ENCODE assay signal across 8 cellular contexts in genomic region chr3:192409838-192410683, GRCh38.
DNase-seq lines count a peak whose midpoint lies in the region; ATAC-seq lines count a peak whose summit lies in the region.

No MANE protein-coding gene starts in this region.

- peaks cover 6% of the 10 kb centered on the region for H3K36me3 Mint-ChIP-seq in T-helper 17 cell (ENCODE audit: low read depth)

- peak overlapping the region; percentile 94 for H3K4me2 ChIP-seq in trophoblast cell (ENCODE audit: low read length)

- H2BK12ac ChIP-seq in trophoblast cell (ENCODE audit: low read length) = no peak overlapping the region

- ATAC-seq in T-helper 17 cell (no peak), GM18502 (IDR thresholded peaks at IDR 0.05; ENCODE audit: poor library complexity, unreplicated experiment) (no peak)

- H3K4me1 ChIP-seq in trophoblast cell (ENCODE audit: control insufficient read depth in 1 of 2, insufficient read depth in 2 of 2, low read length in 2 of 2) = peaks cover 7 to 10% of the 10 kb centered on the region in 2 experiments

- peak overlapping the region; percentile 44 for H4K8ac ChIP-seq in trophoblast cell (ENCODE audit: low read depth, low read length)

- no CpG with 5 or more reads among the region's 53 CpGs for WGBS in trophoblast cell (ENCODE audit: extremely low coverage, insufficient coverage, insufficient read length)

- H3K9me3 ChIP-seq in trophoblast cell (ENCODE audit: insufficient read depth, low read depth, low read length) = no peaks in the 10 kb centered on the region
- no peaks in the 10 kb centered on the region for H3K9me3 ChIP-seq in T-helper 17 cell (ENCODE audit: control insufficient read depth, low read length, poor library complexity, severe bottlenecking)

- H3K79me2 ChIP-seq in trophoblast cell (ENCODE audit: control insufficient read depth, insufficient read depth, low read length, poor library complexity) = no peaks in the 10 kb centered on the region

- no peak overlapping the region for H3K23ac ChIP-seq in trophoblast cell (ENCODE audit: low read length)

- H2AK5ac ChIP-seq in trophoblast cell (ENCODE audit: low read length) = no peak overlapping the region

- H3K27me3 Mint-ChIP-seq in T-helper 17 cell = peaks cover 62% of the 10 kb centered on the region

- H3K18ac ChIP-seq in trophoblast cell (ENCODE audit: low read length) = peak overlapping the region; percentile 27

- H3K9ac ChIP-seq in trophoblast cell (ENCODE audit: low read length) = no peak overlapping the region

- H2AFZ ChIP-seq in trophoblast cell (ENCODE audit: insufficient read depth, low read length, poor library complexity) = peak overlapping the region; percentile 86

- H3K4ac ChIP-seq in trophoblast cell (ENCODE audit: low read depth, low read length) = no peak overlapping the region

- peaks cover 2% of the 10 kb centered on the region for H3K79me1 ChIP-seq in trophoblast cell (ENCODE audit: low read length)

- peak overlapping the region; percentile 69 for H2BK120ac ChIP-seq in trophoblast cell (ENCODE audit: insufficient read depth, low read length, poor library complexity)

- H3K4me3 ChIP-seq in trophoblast cell (ENCODE audit: low read depth, low read length) = peak overlapping the region; percentile 67

- H3K27ac Mint-ChIP-seq in T-helper 17 cell = no peak overlapping the region

- H3K4me1 Mint-ChIP-seq in T-helper 17 cell = peaks cover 3% of the 10 kb centered on the region

- H4K91ac ChIP-seq in trophoblast cell (ENCODE audit: low read depth, low read length) = no peak overlapping the region

- no peaks in the 10 kb centered on the region for H3K36me3 ChIP-seq in trophoblast cell (ENCODE audit: control insufficient read depth in 1 of 2, insufficient read depth in 2 of 2, low read length in 2 of 2)

- no peak overlapping the region for H3K4me3 Mint-ChIP-seq in T-helper 17 cell

- H2BK5ac ChIP-seq in trophoblast cell (ENCODE audit: low read depth, low read length, poor library complexity) = no peak overlapping the region

- H4K12ac ChIP-seq in trophoblast cell (ENCODE audit: low read depth, low read length) = no peak overlapping the region

- DNase-seq in NCI-H1694 treated with DMSO at 0.1 percent for 48 hours (lab: John Stamatoyannopoulos, UW) = peak; percentile 11
- no peak for DNase-seq in NCI-H1694 (lab: John Stamatoyannopoulos, UW)
- DNase-seq in NCI-H226 = peak; percentile 39
- DNase-seq in germinal center (ENCODE audit: low spot score) = peak; percentile 6
- DNase-seq in trophoblast cell = no peak
- no peak for DNase-seq in T-helper 17 cell
- no peak for DNase-seq in NAMALWA (ENCODE audit: low spot score)

- H3K14ac ChIP-seq in trophoblast cell (ENCODE audit: low read length) = no peak overlapping the region

- peaks cover 17% of the 10 kb centered on the region for H3K27me3 ChIP-seq in trophoblast cell (ENCODE audit: insufficient read depth, low read length)

- H3K27ac ChIP-seq in trophoblast cell (ENCODE audit: low read depth, low read length) = no peak overlapping the region

Comparison
In these comparisons a context has a peak if more than half of its experiments do, and no peak if none do; other contexts are left out.
1. DNase-seq: peak in NCI-H1694 treated with DMSO at 0.1 percent for 48 hours (single experiment), NCI-H226 (single experiment) and germinal center (single experiment); none in NCI-H1694 (single experiment), trophoblast cell (0 of 2), T-helper 17 cell (0 of 3) and NAMALWA (single experiment).